21 cellular contexts compared by ENCODE assay signal in genomic region chr1:153553096-153553495, GRCh38. TPM values are rescaled to one million over a fixed set of nuclear protein-coding genes. Genes with fewer than 3 reads are reported as not detected.
DNase-seq lines count a peak whose midpoint lies in the region; ATAC-seq and TF ChIP-seq lines count a peak whose summit lies in the region.
"Had no signal": no experiment of that assay in that cellular context is flagged by ENCODE, and none has a peak within 500 bp of the region (broad histone marks: within the 10 kb centered on the region; RNA-seq: fewer than 3 reads in every experiment).

No MANE protein-coding gene starts in this region.

- H3K36me3 Mint-ChIP-seq in T-helper 17 cell (ENCODE audit: low read depth) (no peaks in the 10 kb centered on the region), osteocyte (ENCODE audit: unreplicated experiment) (no peaks in the 10 kb centered on the region)
- H3K36me3 Mint-ChIP-seq: activated naive CD4-positive, alpha-beta T cell treated with anti-CD3 and anti-CD28 coated beads, Interleukin-2, amount 50 U/mL, for 24 hours had no signal

- H3K27me3 ChIP-seq in esophagus (ENCODE audit: control insufficient read depth in 1 of 2, insufficient read depth in 2 of 2, low read length in 2 of 2), result no peaks in the 10 kb centered on the region
- no peaks in the 10 kb centered on the region for H3K27me3 ChIP-seq in aorta (ENCODE audit: control insufficient read depth in 1 of 2, insufficient read depth in 2 of 2, low read length in 1 of 2)
- no peaks in the 10 kb centered on the region for H3K27me3 ChIP-seq in MG63
- H3K27me3 ChIP-seq: body of pancreas, SJSA1 had no signal

- H3K4me3 ChIP-seq in esophagus (ENCODE audit: low read depth in 1 of 2, low read length in 2 of 2) (no peak overlapping the region), aorta (ENCODE audit: low read length in 2 of 2) (no peak overlapping the region), MG63 (no peak overlapping the region)
- H3K4me3 ChIP-seq: body of pancreas, SJSA1 had no signal

- H3K4me1 Mint-ChIP-seq in T-helper 17 cell, result peaks cover 13% of the 10 kb centered on the region
- H3K4me1 Mint-ChIP-seq in osteocyte (ENCODE audit: unreplicated experiment), result peaks cover 45% of the 10 kb centered on the region

- H3K9me3 ChIP-seq in T-helper 17 cell (ENCODE audit: control insufficient read depth, low read length, poor library complexity, severe bottlenecking) (no peaks in the 10 kb centered on the region), esophagus (ENCODE audit: control insufficient read depth in 2 of 2, insufficient read depth in 1 of 2, low read depth in 1 of 2, low read length in 1 of 2) (no peaks in the 10 kb centered on the region), aorta (ENCODE audit: control insufficient read depth, low read length) (no peaks in the 10 kb centered on the region), MG63 (no peaks in the 10 kb centered on the region; the same call in 1 of the 2 replicates)
- H3K9me3 ChIP-seq: body of pancreas, SJSA1 had no signal

- peaks cover under 1 to 4% of the 10 kb centered on the region in 2 donors for H3K36me3 ChIP-seq in esophagus (ENCODE audit: control insufficient read depth in 2 of 2, insufficient read depth in 2 of 2, low read length in 1 of 2)
- no peaks in the 10 kb centered on the region for H3K36me3 ChIP-seq in aorta (ENCODE audit: control insufficient read depth in 1 of 2, insufficient read depth in 2 of 2, low read length in 1 of 2)
- H3K36me3 ChIP-seq in MG63, result no peaks in the 10 kb centered on the region; the same call in 1 of the 2 replicates
- H3K36me3 ChIP-seq: SJSA1 had no signal

- no peak overlapping the region for H3K4me3 Mint-ChIP-seq in T-helper 17 cell
- no peak overlapping the region for H3K4me3 Mint-ChIP-seq in osteocyte (ENCODE audit: unreplicated experiment)
- H3K4me3 Mint-ChIP-seq: activated B cell treated with CpG ODN at 0.5 μM for 24 hours; activated CD8-positive, alpha-beta T cell treated with anti-CD3 and anti-CD28 coated beads, Interleukin-2, amount 10 ng/mL, durations not matched to agents 7 days and 5 days; activated naive CD4-positive, alpha-beta T cell treated with anti-CD3 and anti-CD28 coated beads, Interleukin-2, amount 50 U/mL, for 24 hours; activated T-cell treated with anti-CD3 and anti-CD28 coated beads, Interleukin-2, amount 50 U/mL, for 4 hours; T-helper 2 cell treated with Interferon-gamma antibody and Interleukin-4, amounts not matched to agents 5 μg/mL and 100 μg/mL, for 36 hours had no signal

- WGBS in esophagus, 2 donors, result 88 to 92% methylated on average over 12 of the region's 12 CpGs
- 79 to 82% methylated on average over 12 of the region's 12 CpGs for WGBS in aorta, 2 donors

- ATAC-seq in T-helper 17 cell (no peak), aorta (ENCODE audit: low FRiP score) (no peak)
- ATAC-seq: activated CD8-positive, alpha-beta T cell treated with anti-CD3 and anti-CD28 coated beads, Interleukin-2, amount 10 ng/mL, durations not matched to agents 7 days and 5 days; activated T-cell treated with anti-CD3 and anti-CD28 coated beads, Interleukin-2, amount 50 U/mL, for 4 hours had no signal

- DNase-seq in T-helper 17 cell (no peak), osteocyte (ENCODE audit: extremely low spot score, unreplicated experiment) (no peak), aorta (peak in 1 of 2 donors; percentile 32), NOMO-1 treated with DMSO at 0.1 percent for 48 hours (lab: John Stamatoyannopoulos, UW; ENCODE audit: unreplicated experiment) (no peak), MG63 (no peak)
- no peak for DNase-seq in activated CD4-positive, alpha-beta T cell treated with anti-CD3 and anti-CD28 coated beads, Interleukin-2, amount 50 U/mL, for 1 hour
- DNase-seq: activated B cell treated with CpG ODN at 0.5 μM for 24 hours; activated CD8-positive, alpha-beta T cell treated with anti-CD3 and anti-CD28 coated beads, Interleukin-2, amount 10 ng/mL, durations not matched to agents 7 days and 5 days; activated T-cell treated with anti-CD3 and anti-CD28 coated beads, Interleukin-2, amount 50 U/mL, for 4 hours; body of pancreas; EL; hippocampal formation; NCI-H2171 treated with DMSO at 0.1 percent for 48 hours; stimulated activated CD8-positive, alpha-beta memory T cell treated with anti-CD3 and anti-CD28 coated beads, Interleukin-4, amount 100 ng/mL, for 48 hours had no signal

- TF ChIP-seq CTCF in osteocyte (IDR thresholded peaks at IDR 0.05), result no peak

- peak overlapping the region; percentile 72 to 87 for H3K27ac ChIP-seq in esophagus (ENCODE audit: low read depth in 2 of 2, low read length in 1 of 2)
- H3K27ac ChIP-seq in aorta (ENCODE audit: low read depth in 1 of 2, low read length in 2 of 2), result peak overlapping the region; percentile 80 to 92
- H3K27ac ChIP-seq: SJSA1 had no signal

- H3K27me3 Mint-ChIP-seq in T-helper 17 cell (no peaks in the 10 kb centered on the region), osteocyte (ENCODE audit: unreplicated experiment) (no peaks in the 10 kb centered on the region)
- H3K27me3 Mint-ChIP-seq: activated naive CD4-positive, alpha-beta T cell treated with anti-CD3 and anti-CD28 coated beads, Interleukin-2, amount 50 U/mL, for 24 hours had no signal

- peak overlapping the region; percentile 77 for H3K27ac Mint-ChIP-seq in T-helper 17 cell
- peak overlapping the region; percentile 70 for H3K27ac Mint-ChIP-seq in osteocyte (ENCODE audit: unreplicated experiment)
- H3K27ac Mint-ChIP-seq: activated B cell treated with CpG ODN at 0.5 μM for 24 hours; activated CD8-positive, alpha-beta T cell treated with anti-CD3 and anti-CD28 coated beads, Interleukin-2, amount 10 ng/mL, durations not matched to agents 7 days and 5 days; activated naive CD4-positive, alpha-beta T cell treated with anti-CD3 and anti-CD28 coated beads, Interleukin-2, amount 50 U/mL, for 24 hours had no signal

- intact Hi-C loops in aorta (cut with DNase I), result no loop called here

- H3K9me3 Mint-ChIP-seq in osteocyte (ENCODE audit: unreplicated experiment), result no peaks in the 10 kb centered on the region
- H3K9me3 Mint-ChIP-seq: activated B cell treated with CpG ODN at 0.5 μM for 24 hours; activated naive CD4-positive, alpha-beta T cell treated with anti-CD3 and anti-CD28 coated beads, Interleukin-2, amount 50 U/mL, for 24 hours; activated T-cell treated with anti-CD3 and anti-CD28 coated beads, Interleukin-2, amount 50 U/mL, for 4 hours; T-helper 2 cell treated with Interferon-gamma antibody and Interleukin-4, amounts not matched to agents 5 μg/mL and 100 μg/mL, for 36 hours had no signal

- H3K4me1 ChIP-seq in esophagus (ENCODE audit: control insufficient read depth in 2 of 2, insufficient read depth in 2 of 2, low read length in 1 of 2), result peaks cover 16 to 40% of the 10 kb centered on the region in 2 donors
- H3K4me1 ChIP-seq in aorta (ENCODE audit: control insufficient read depth in 1 of 2, insufficient read depth in 2 of 2, low read length in 2 of 2), result peaks cover 0 to 7% of the 10 kb centered on the region in 2 donors

RNA-seq across cellular contexts. Expression of gene S100A3, which starts 4.0 kb away (rescaled TPM):
- not detected for total RNA-seq in T-helper 17 cell
- polyA plus RNA-seq in esophagus, result 10 to 100 TPM; 10.2 to 27.5 TPM
- 5.7 and 7.5 TPM in 2 replicates for total RNA-seq in osteocyte
- 1 to 10 TPM; 2.3 to 3.8 TPM for total RNA-seq in aorta
- polyA plus RNA-seq in aorta, result 10 to 100 TPM in 1 of 2 donors, 1 to 10 TPM in 1; 3.0 to 11.7 TPM
- 0.81 and 3.4 TPM in 2 replicates for total RNA-seq in MG63 (2014; rRNA removed; shearing (Covaris generic); ENCODE audit: low replicate concordance)
- total RNA-seq: activated B cell treated with CpG ODN at 0.5 μM for 24 hours; activated CD8-positive, alpha-beta T cell treated with anti-CD3 and anti-CD28 coated beads, Interleukin-2, amount 10 ng/mL, durations not matched to agents 7 days and 5 days; activated T-cell treated with anti-CD3 and anti-CD28 coated beads, Interleukin-2, amount 50 U/mL, for 4 hours; body of pancreas; temporal lobe had no signal

RNA-seq across cellular contexts. Expression of gene S100A4, which starts 7.5 kb away (rescaled TPM):
- total RNA-seq in T-helper 17 cell (1,000 to 10,000 TPM in 1 of 2 donors, 100 to 1,000 TPM in 1; 935 to 1,018 TPM), osteocyte (337 and 353 TPM in 2 replicates), aorta (100 to 1,000 TPM; 406 to 967 TPM)
- polyA plus RNA-seq in esophagus (100 to 1,000 TPM; 145 to 249 TPM), aorta (1,000 to 10,000 TPM; 3,369 to 4,033 TPM)
- 438 and 702 TPM in 2 replicates for total RNA-seq in MG63 (2014; rRNA removed; shearing (Covaris generic); ENCODE audit: low replicate concordance)

RNA-seq across cellular contexts. Expression of gene S100A5, which starts 12.4 kb away (rescaled TPM):
- total RNA-seq in T-helper 17 cell (1 to 10 TPM in 1 of 2 donors, not detected in 1; 1.1 TPM), osteocyte (1.0 TPM in 1 of 2 replicates, not detected in the other), aorta (not detected)
- polyA plus RNA-seq in esophagus (under 1 TPM in 1 of 2 donors, not detected in 1; 0.11 TPM), aorta (not detected)
- total RNA-seq in MG63 (2014; rRNA removed; shearing (Covaris generic); ENCODE audit: low replicate concordance), result not detected in 2 replicates
- total RNA-seq: body of pancreas, fibroblast of villous mesenchyme, kidney epithelial cell, SJSA1, temporal lobe had no signal

RNA-seq across cellular contexts. Expression of gene S100A2, which starts 12.5 kb away (rescaled TPM):
- under 1 TPM in 1 of 2 donors, not detected in 1; 0.52 TPM for total RNA-seq in T-helper 17 cell
- 1,000 to 10,000 TPM; 2,831 to 3,591 TPM for polyA plus RNA-seq in esophagus
- 8.9 and 11.7 TPM in 2 replicates for total RNA-seq in osteocyte
- total RNA-seq in aorta, result 1 to 10 TPM; 1.8 TPM
- 1 to 10 TPM; 2.1 to 6.4 TPM for polyA plus RNA-seq in aorta
- total RNA-seq in MG63 (2014; rRNA removed; shearing (Covaris generic); ENCODE audit: low replicate concordance), result 29.6 and 34.8 TPM in 2 replicates
- total RNA-seq: body of pancreas, temporal lobe had no signal

RNA-seq across cellular contexts. Expression of gene S100A6, which starts 17.3 kb away (rescaled TPM):
- 100 to 1,000 TPM; 303 to 331 TPM for total RNA-seq in T-helper 17 cell
- polyA plus RNA-seq in esophagus, result 1,000 to 10,000 TPM in 1 of 2 donors, 100 to 1,000 TPM in 1; 936 to 2,978 TPM
- 0.99 and 1.1 TPM in 2 replicates for total RNA-seq in osteocyte
- 1,000 to 10,000 TPM in 1 of 2 donors, 100 to 1,000 TPM in 1; 934 to 1,126 TPM for total RNA-seq in aorta
- polyA plus RNA-seq in aorta, result 1,000 to 10,000 TPM; 3,932 to 5,181 TPM
- 474 and 904 TPM in 2 replicates for total RNA-seq in MG63 (2014; rRNA removed; shearing (Covaris generic); ENCODE audit: low replicate concordance)
